ENCODE assay signal across 8 cellular contexts in the genomic region with DNA sequence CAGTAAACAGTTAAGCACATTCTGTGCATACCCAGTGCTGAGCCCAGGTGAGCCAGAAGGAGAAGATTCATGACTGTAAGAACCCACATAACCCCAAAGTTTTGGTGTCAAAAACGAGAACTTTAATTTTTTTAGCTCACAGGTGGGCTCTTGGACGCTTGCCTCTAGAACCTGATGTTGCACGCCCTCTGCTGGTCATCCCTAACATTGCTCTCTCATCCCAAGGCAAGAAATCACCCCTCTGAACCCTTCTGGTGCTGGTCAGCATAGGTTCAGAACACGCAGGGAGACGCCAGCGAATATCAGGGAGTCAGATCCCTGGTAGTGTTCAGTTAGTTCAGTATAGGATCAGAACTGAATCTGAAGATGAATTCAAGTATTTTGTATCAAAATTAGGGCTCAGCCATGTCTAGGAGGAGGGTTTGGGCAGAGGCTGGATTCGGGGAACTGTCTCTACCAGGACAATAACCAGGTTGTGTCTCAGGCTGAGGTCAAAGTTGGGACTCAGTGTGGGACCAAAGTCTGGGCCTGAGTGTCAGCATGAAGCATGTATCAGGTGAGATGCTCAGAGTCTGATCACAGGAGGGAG. TPM values are rescaled to one million over a fixed set of nuclear protein-coding genes. Genes with fewer than 3 reads are reported as not detected.
DNase-seq lines count a peak whose midpoint lies in the region; ATAC-seq and TF ChIP-seq lines count a peak whose summit lies in the region.

No MANE protein-coding gene starts in this region.

- CTCF ChIA-PET in activated CD4-positive, alpha-beta T cell treated with anti-CD3 and anti-CD28 coated beads for 36 hours (lab: Charles Lee): interaction anchor here (0.6 to 2.2 kb wide), 23 partner anchors 9 to 770 kb away, joined by 3 to 43 read pairs (median 4); partner anchors contain the start of genes FANCG and VCP

- H3K27ac Mint-ChIP-seq in activated CD4-positive, alpha-beta T cell treated with anti-CD3 and anti-CD28 coated beads for 36 hours: peak overlapping the region; percentile 64

- TF ChIP-seq CTCF in right atrium auricular region (IDR thresholded peaks at IDR 0.05): peak; percentile 48 to 85
- peak; percentile 57 for TF ChIP-seq CTCF in coronary artery (IDR thresholded peaks at IDR 0.05)

- no peaks in the 10 kb centered on the region for H3K36me3 ChIP-seq in right atrium auricular region

- no peak for DNase-seq in right atrium auricular region (ENCODE audit: low spot score)
- DNase-seq in left cardiac atrium: no peak
- DNase-seq in NCI-H128 (lab: John Stamatoyannopoulos, UW; ENCODE audit: unreplicated experiment): peak; percentile 18
- DNase-seq in activated CD4-positive, alpha-beta T cell treated with anti-CD3 and anti-CD28 coated beads for 36 hours: peak; percentile 81
- DNase-seq in coronary artery (ENCODE audit: low spot score): peak; percentile 70
- peak; percentile 66 for DNase-seq in myocyte (ENCODE audit: low read depth)
- DNase-seq in ureter (ENCODE audit: low spot score): peak; percentile 65
- no peak for DNase-seq in NCI-H226

- H3K9me3 Mint-ChIP-seq in activated CD4-positive, alpha-beta T cell treated with anti-CD3 and anti-CD28 coated beads for 36 hours (ENCODE audit: low read depth): no peaks in the 10 kb centered on the region

- no peaks in the 10 kb centered on the region for H3K27me3 ChIP-seq in right atrium auricular region

- no peaks in the 10 kb centered on the region for H3K27me3 Mint-ChIP-seq in activated CD4-positive, alpha-beta T cell treated with anti-CD3 and anti-CD28 coated beads for 36 hours

- no peak overlapping the region for H3K27ac ChIP-seq in right atrium auricular region
- no peak overlapping the region for H3K27ac ChIP-seq in coronary artery

- no peak for ATAC-seq in left cardiac atrium
- no peak for ATAC-seq in activated CD4-positive, alpha-beta T cell treated with anti-CD3 and anti-CD28 coated beads for 36 hours

- no peaks in the 10 kb centered on the region for H3K36me3 Mint-ChIP-seq in activated CD4-positive, alpha-beta T cell treated with anti-CD3 and anti-CD28 coated beads for 36 hours (ENCODE audit: low read depth)

- no peaks in the 10 kb centered on the region for H3K9me3 ChIP-seq in right atrium auricular region

- H3K4me3 ChIP-seq in right atrium auricular region: no peak overlapping the region
- H3K4me3 ChIP-seq in coronary artery: no peak overlapping the region

- peaks cover 69% of the 10 kb centered on the region for H3K4me1 Mint-ChIP-seq in activated CD4-positive, alpha-beta T cell treated with anti-CD3 and anti-CD28 coated beads for 36 hours

- intact Hi-C loops in left cardiac atrium (cut with DNase I): loop anchor here in 1 of 2 donors (2.0 kb wide), 1 partner anchor 87 kb away; no protein-coding TSS in a partner anchor
- intact Hi-C loops in activated CD4-positive, alpha-beta T cell treated with anti-CD3 and anti-CD28 coated beads for 36 hours (cut with DNase I, micrococcal nuclease): loop anchor here (1.0 to 5.0 kb wide), 7 partner anchors 23 to 1168 kb away; partner anchors contain the start of genes CCDC107 (in 1 of the 2), GALT (in 1 of the 2), RMRP (in 1 of the 2) and UBE2R2 (in 1 of the 2)

- POLR2A ChIA-PET in activated CD4-positive, alpha-beta T cell treated with anti-CD3 and anti-CD28 coated beads for 36 hours (lab: Charles Lee): interaction anchor here (0.6 to 1.0 kb wide), 2 partner anchors 66 to 98 kb away, joined by 3 to 4 read pairs; no protein-coding TSS in a partner anchor

- no peak overlapping the region for H3K4me3 Mint-ChIP-seq in activated CD4-positive, alpha-beta T cell treated with anti-CD3 and anti-CD28 coated beads for 36 hours

- H3K4me1 ChIP-seq in right atrium auricular region: peaks cover 0 to 15% of the 10 kb centered on the region in 2 donors

RNA-seq across cellular contexts. Expression of gene DNAJB5, which starts 4.1 kb away (rescaled TPM):
- total RNA-seq in right atrium auricular region: 10 to 100 TPM; 34.9 to 82.4 TPM
- 10 to 100 TPM; 31.2 to 67.7 TPM for total RNA-seq in left cardiac atrium
- 10 to 100 TPM; 10.3 to 11.3 TPM for total RNA-seq in activated CD4-positive, alpha-beta T cell treated with anti-CD3 and anti-CD28 coated beads for 36 hours
- total RNA-seq in myocyte: 71.7 and 74.5 TPM in 2 replicates
- polyA plus RNA-seq in myocyte (2012): 57.0 TPM
- 24.2 TPM for total RNA-seq in ureter

RNA-seq across cellular contexts. Expression of gene PHF24, which starts 27.3 kb away (rescaled TPM):
- total RNA-seq in right atrium auricular region (under 1 TPM in 1 of 2 donors, not detected in 1; 0.67 TPM), left cardiac atrium (under 1 TPM; 0.32 to 0.47 TPM), myocyte (not detected in 2 replicates), ureter (1.7 TPM)
- total RNA-seq in activated CD4-positive, alpha-beta T cell treated with anti-CD3 and anti-CD28 coated beads for 36 hours: under 1 TPM; 0.09 to 0.18 TPM
- polyA plus RNA-seq in myocyte (2012): 0.01 TPM

Comparison
In these comparisons a context has a peak if more than half of its experiments do, and no peak if none do; other contexts are left out.
1. DNase-seq: peak in NCI-H128 (single experiment), activated CD4-positive, alpha-beta T cell treated with anti-CD3 and anti-CD28 coated beads for 36 hours (single experiment), coronary artery (single experiment), myocyte (single experiment) and ureter (single experiment); none in right atrium auricular region (single experiment), left cardiac atrium (single experiment) and NCI-H226 (single experiment).